Comparison of ENCODE assay signal across 10 cellular contexts in genomic region chr10:99859585-99859984, GRCh38.
DNase-seq lines count a peak whose midpoint lies in the region; ATAC-seq and TF ChIP-seq lines count a peak whose summit lies in the region.
"Had no signal": no experiment of that assay in that cellular context is flagged by ENCODE, and none has a peak within 500 bp of the region (broad histone marks: within the 10 kb centered on the region; RNA-seq: fewer than 3 reads in every experiment).

No MANE protein-coding gene starts in this region.

- H3K36me3 ChIP-seq in Karpas-422 (ENCODE audit: insufficient read depth, low read length): no peaks in the 10 kb centered on the region
- H3K36me3 ChIP-seq in mammary epithelial cell (ENCODE audit: insufficient read depth, low read length): no peaks in the 10 kb centered on the region
- no peaks in the 10 kb centered on the region for H3K36me3 ChIP-seq in osteoblast (ENCODE audit: insufficient read depth, low read length)

- H3K4me1 Mint-ChIP-seq in activated CD4-positive, alpha-beta T cell treated with anti-CD3 and anti-CD28 coated beads for 36 hours: no peaks in the 10 kb centered on the region

- no peak overlapping the region for H3K4me2 ChIP-seq in Karpas-422 (ENCODE audit: low read depth, low read length, poor library complexity, severe bottlenecking)
- no peak overlapping the region for H3K4me2 ChIP-seq in mammary epithelial cell (ENCODE audit: insufficient read depth, low read depth, low read length)
- no peak overlapping the region for H3K4me2 ChIP-seq in osteoblast (ENCODE audit: insufficient read depth, low read length)

- H3K9ac ChIP-seq in Karpas-422 (ENCODE audit: low read length): no peak overlapping the region
- H3K9ac ChIP-seq in mammary epithelial cell (ENCODE audit: insufficient read depth, low read length): no peak overlapping the region

- peak; percentile 23 to 27 for TF ChIP-seq CTCF in mammary epithelial cell (conservative IDR thresholded peaks at IDR 0.05 in 1 of 2, IDR thresholded peaks at IDR 0.05 in 1 of 2; ENCODE audit: extremely low read depth in 1 of 2, insufficient read depth in 1 of 2, low read depth in 1 of 2, low read length in 2 of 2)
- TF ChIP-seq CTCF in osteoblast (IDR thresholded peaks at IDR 0.05; ENCODE audit: extremely low read depth, low read depth, low read length): peak; percentile 32

- 34% methylated on average over 5 of the region's 5 CpGs for WGBS in mammary epithelial cell (ENCODE audit: low coverage, missing lambda C conversion rate)

- intact Hi-C loops in activated CD4-positive, alpha-beta T cell treated with anti-CD3 and anti-CD28 coated beads for 36 hours (cut with DNase I, micrococcal nuclease): no loop called here
- intact Hi-C loops in mammary epithelial cell (cut with micrococcal nuclease): no loop called here

- POLR2A ChIA-PET in activated CD4-positive, alpha-beta T cell treated with anti-CD3 and anti-CD28 coated beads for 36 hours (lab: Charles Lee): no interaction called here

- no peak overlapping the region for H3K27ac Mint-ChIP-seq in activated CD4-positive, alpha-beta T cell treated with anti-CD3 and anti-CD28 coated beads for 36 hours
- H3K27ac Mint-ChIP-seq: CD4-positive, alpha-beta T cell had no signal

- H3K79me2 ChIP-seq in Karpas-422 (ENCODE audit: low read length) (no peaks in the 10 kb centered on the region), mammary epithelial cell (ENCODE audit: insufficient read depth, low read length) (no peaks in the 10 kb centered on the region), osteoblast (ENCODE audit: insufficient read depth, low read length) (no peaks in the 10 kb centered on the region)

- H4K20me1 ChIP-seq in Karpas-422 (ENCODE audit: insufficient read depth, low read depth, low read length): no peaks in the 10 kb centered on the region
- H4K20me1 ChIP-seq in mammary epithelial cell (ENCODE audit: insufficient read depth, low read length): no peaks in the 10 kb centered on the region
- H4K20me1 ChIP-seq in osteoblast (ENCODE audit: insufficient read depth, low read length): no peaks in the 10 kb centered on the region

- no peaks in the 10 kb centered on the region for H3K9me2 ChIP-seq in Karpas-422 (replicated peaks; ENCODE audit: insufficient read depth, low read length)

- peak; percentile 26 for ATAC-seq in activated CD4-positive, alpha-beta T cell treated with anti-CD3 and anti-CD28 coated beads for 36 hours
- ATAC-seq in GM18870 (IDR thresholded peaks at IDR 0.05; ENCODE audit: unreplicated experiment): no peak

- no peak overlapping the region for H3K27ac ChIP-seq in Karpas-422 (ENCODE audit: low read length)
- no peak overlapping the region for H3K27ac ChIP-seq in mammary epithelial cell (ENCODE audit: insufficient read depth, low read depth, low read length)
- H3K27ac ChIP-seq in osteoblast (ENCODE audit: low read depth, low read length): no peak overlapping the region

- H3K27me3 ChIP-seq in Karpas-422 (ENCODE audit: low read length) (no peaks in the 10 kb centered on the region), mammary epithelial cell (ENCODE audit: insufficient read depth, low read length) (no peaks in the 10 kb centered on the region), osteoblast (ENCODE audit: insufficient read depth, low read length) (no peaks in the 10 kb centered on the region)

- peaks cover 27% of the 10 kb centered on the region for H3K27me3 Mint-ChIP-seq in activated CD4-positive, alpha-beta T cell treated with anti-CD3 and anti-CD28 coated beads for 36 hours

- BruUV-seq in mammary epithelial cell (replicated peaks; lab: Mats Ljungman, UMichigan): no TSS peak

- CTCF ChIA-PET in activated CD4-positive, alpha-beta T cell treated with anti-CD3 and anti-CD28 coated beads for 36 hours (lab: Charles Lee): interaction anchor here (0.6 to 7.0 kb wide), 6 partner anchors 10 to 189 kb away, joined by 3 to 42 read pairs (median 8); no protein-coding TSS in a partner anchor
- CTCF ChIA-PET in mammary epithelial cell (lab: Charles Lee; ENCODE audit: low non-redundant PET): interaction anchor here (0.7 kb wide), 1 partner anchor 127 kb away, joined by 12 read pairs; the partner anchor contains the start of gene CUTC

- in situ Hi-C loops in mammary epithelial cell (cut with MboI; ENCODE audit: low sequenced_read_pairs in 2 of 2): no loop called here

- no peaks in the 10 kb centered on the region for H3K4me1 ChIP-seq in Karpas-422 (ENCODE audit: low read length)
- no peaks in the 10 kb centered on the region for H3K4me1 ChIP-seq in mammary epithelial cell (ENCODE audit: insufficient read depth, low read length)
- H3K4me1 ChIP-seq in osteoblast (ENCODE audit: insufficient read depth, low read length): no peaks in the 10 kb centered on the region

- no peak overlapping the region for H3K4me3 ChIP-seq in Karpas-422 (ENCODE audit: low read length)
- no peak overlapping the region for H3K4me3 ChIP-seq in mammary epithelial cell (replicated peaks in 1 of 3; ENCODE audit: insufficient read depth in 1 of 3, low read depth in 2 of 3, low read length in 3 of 3)
- no peak overlapping the region for H3K4me3 ChIP-seq in osteoblast (ENCODE audit: insufficient read depth, low read length)

- no peaks in the 10 kb centered on the region for H3K36me3 Mint-ChIP-seq in activated CD4-positive, alpha-beta T cell treated with anti-CD3 and anti-CD28 coated beads for 36 hours (ENCODE audit: low read depth)

- H3K9me3 ChIP-seq in Karpas-422 (ENCODE audit: low read length) (no peaks in the 10 kb centered on the region), mammary epithelial cell (replicated peaks; ENCODE audit: insufficient read depth, low read length) (no peaks in the 10 kb centered on the region), osteoblast (ENCODE audit: low read depth, low read length) (no peaks in the 10 kb centered on the region)

- H2AFZ ChIP-seq in Karpas-422 (ENCODE audit: low read length): no peak overlapping the region
- no peak overlapping the region for H2AFZ ChIP-seq in mammary epithelial cell (ENCODE audit: low read depth, low read length)
- H2AFZ ChIP-seq in osteoblast (ENCODE audit: low read length): no peak overlapping the region

- no peak overlapping the region for H3K4me3 Mint-ChIP-seq in activated CD4-positive, alpha-beta T cell treated with anti-CD3 and anti-CD28 coated beads for 36 hours
- H3K4me3 Mint-ChIP-seq: CD4-positive, alpha-beta T cell had no signal

- dilution Hi-C loops in mammary epithelial cell (cut with HindIII; ENCODE audit: low sequenced_read_pairs): loop anchor here (25.0 kb wide), 3 partner anchors 228 to 628 kb away; partner anchors contain the start of genes CHUK and CPN1

- H3K9me3 Mint-ChIP-seq in activated CD4-positive, alpha-beta T cell treated with anti-CD3 and anti-CD28 coated beads for 36 hours (ENCODE audit: low read depth): no peaks in the 10 kb centered on the region
- H3K9me3 Mint-ChIP-seq: CD4-positive, alpha-beta T cell had no signal

- DNase-seq in activated CD4-positive, alpha-beta T cell treated with anti-CD3 and anti-CD28 coated beads for 36 hours: peak; percentile 47
- no peak for DNase-seq in activated CD4-positive, alpha-beta T cell treated with anti-CD3 and anti-CD28 coated beads for 1 hour
- DNase-seq in Karpas-422 (peak; percentile 75), mammary epithelial cell (no peak), osteoblast (ENCODE audit: insufficient read length, low spot score, missing footprints) (peak; percentile 53), AG20443 (ENCODE audit: low spot score) (no peak), T-helper 1 cell (no peak)
- DNase-seq: aorta; CD4-positive, alpha-beta T cell had no signal

Comparison
In these comparisons a context has a peak if more than half of its experiments do, and no peak if none do; other contexts are left out.
1. DNase-seq: peak in activated CD4-positive, alpha-beta T cell treated with anti-CD3 and anti-CD28 coated beads for 36 hours (single experiment), Karpas-422 (single experiment) and osteoblast (single experiment); none in activated CD4-positive, alpha-beta T cell treated with anti-CD3 and anti-CD28 coated beads for 1 hour (single experiment), mammary epithelial cell (single experiment), AG20443 (single experiment) and T-helper 1 cell (0 of 5).